ENCODE assay signal across 8 cellular contexts in the genomic region with DNA sequence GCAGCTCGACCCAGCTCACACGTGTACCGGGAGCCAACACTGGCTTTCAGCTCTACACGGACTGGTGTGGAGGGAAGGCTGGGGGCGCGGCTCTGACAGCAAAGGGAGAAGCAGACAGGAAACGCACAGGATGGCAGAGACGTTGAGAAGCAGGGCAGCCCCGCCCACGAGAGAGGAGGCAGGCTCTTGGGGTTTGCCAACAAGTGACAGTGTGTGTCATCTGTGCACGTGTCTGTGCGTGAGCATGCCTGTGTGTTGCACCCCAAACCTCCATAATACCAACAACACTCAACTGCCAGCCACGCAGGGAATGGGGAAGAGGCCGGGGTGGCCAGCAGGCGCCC.
A peak's percentile ranks its signal among the peaks of the same experiment; 100 is the strongest.
DNase-seq lines count a peak whose midpoint lies in the region; ATAC-seq and TF ChIP-seq lines count a peak whose summit lies in the region.

No MANE protein-coding gene starts in this region.

- CTCF ChIA-PET in CD4-positive, alpha-beta memory T cell (lab: Charles Lee; ENCODE audit: partially characterized antibody): interaction anchor here (0.6 to 1.5 kb wide), 2 partner anchors 36 to 253 kb away, joined by 3 to 4 read pairs; no protein-coding TSS in a partner anchor

- DNase-seq in CD4-positive, alpha-beta memory T cell: peak; percentile 85 to 98 (median 91)
- DNase-seq in activated CD4-positive, CD25-positive, alpha-beta regulatory T cell treated with anti-CD3 and anti-CD28 coated beads, Interleukin-2, amount 50 U/mL, for 72 hours: peak; percentile 81
- DNase-seq in activated naive CD8-positive, alpha-beta T cell treated with anti-CD3 and anti-CD28 coated beads for 36 hours: peak; percentile 85
- DNase-seq in stimulated activated CD4-positive, alpha-beta T cell treated with anti-CD3 and anti-CD28 coated beads, Interleukin-1b, Interleukin-23, amount 100 ng/mL, for 48 hours: peak; percentile 93
- DNase-seq in glomerular visceral epithelial cell (ENCODE audit: extremely low spot score) (no peak), NCI-H1092 treated with DMSO at 0.1 percent for 48 hours (lab: John Stamatoyannopoulos, UW) (no peak)

- peaks cover 25% of the 10 kb centered on the region for H3K4me1 ChIP-seq in CD4-positive, alpha-beta memory T cell (ENCODE audit: insufficient read depth, low read length)

- H3K27me3 Mint-ChIP-seq in CD4-positive, alpha-beta memory T cell: no peaks in the 10 kb centered on the region
- H3K27me3 Mint-ChIP-seq in activated naive CD8-positive, alpha-beta T cell treated with anti-CD3 and anti-CD28 coated beads for 36 hours: no peaks in the 10 kb centered on the region

- H3K27ac ChIP-seq in CD4-positive, alpha-beta memory T cell (ENCODE audit: low read depth, low read length): peak overlapping the region; percentile 77

- H3K9me3 Mint-ChIP-seq in CD4-positive, alpha-beta memory T cell: peaks cover 0 to 8% (median 0%) of the 10 kb centered on the region in 8 donors
- peaks cover 18% of the 10 kb centered on the region for H3K9me3 Mint-ChIP-seq in activated naive CD8-positive, alpha-beta T cell treated with anti-CD3 and anti-CD28 coated beads for 36 hours

- H3K27me3 ChIP-seq in CD4-positive, alpha-beta memory T cell (ENCODE audit: insufficient read depth, low read length): no peaks in the 10 kb centered on the region

- peak overlapping the region; percentile 30 to 87 for H3K4me3 ChIP-seq in CD4-positive, alpha-beta memory T cell (ENCODE audit: low read length in 2 of 2)

- H3K36me3 ChIP-seq in CD4-positive, alpha-beta memory T cell (ENCODE audit: insufficient read depth, low read length): no peaks in the 10 kb centered on the region

- POLR2A ChIA-PET in CD4-positive, alpha-beta memory T cell (lab: Charles Lee; ENCODE audit: partially characterized antibody): interaction anchor here (0.8 to 3.7 kb wide), 9 partner anchors 11 to 391 kb away, joined by 3 to 55 read pairs (median 7); a partner anchor contains a TSS

- H3K9me3 ChIP-seq in CD4-positive, alpha-beta memory T cell (ENCODE audit: control insufficient read depth in 1 of 2, low read length in 2 of 2): no peaks in the 10 kb centered on the region

- H3K4me3 Mint-ChIP-seq in CD4-positive, alpha-beta memory T cell: peak overlapping the region; percentile 87 to 98 (median 92)
- peak overlapping the region; percentile 76 for H3K4me3 Mint-ChIP-seq in activated naive CD8-positive, alpha-beta T cell treated with anti-CD3 and anti-CD28 coated beads for 36 hours

- H3K4me1 Mint-ChIP-seq in CD4-positive, alpha-beta memory T cell: peaks cover 24 to 44% (median 36%) of the 10 kb centered on the region in 4 donors
- H3K4me1 Mint-ChIP-seq in activated naive CD8-positive, alpha-beta T cell treated with anti-CD3 and anti-CD28 coated beads for 36 hours: peaks cover 36% of the 10 kb centered on the region

- H3K27ac Mint-ChIP-seq in CD4-positive, alpha-beta memory T cell: peak overlapping the region; percentile 87 to 98 (median 96)
- peak overlapping the region; percentile 95 for H3K27ac Mint-ChIP-seq in activated naive CD8-positive, alpha-beta T cell treated with anti-CD3 and anti-CD28 coated beads for 36 hours

- ATAC-seq in SK-N-SH treated with all-trans-retinoic acid at 6 μM for 48 hours: no peak
- no peak for ATAC-seq in GM19351 (IDR thresholded peaks at IDR 0.05; ENCODE audit: unreplicated experiment)

- peaks cover 7 to 14% of the 10 kb centered on the region in 2 donors for H3K36me3 Mint-ChIP-seq in CD4-positive, alpha-beta memory T cell
- peaks cover 61% of the 10 kb centered on the region for H3K36me3 Mint-ChIP-seq in activated naive CD8-positive, alpha-beta T cell treated with anti-CD3 and anti-CD28 coated beads for 36 hours

- intact Hi-C loops in CD4-positive, alpha-beta memory T cell (cut with micrococcal nuclease): loop anchor here (1.0 kb wide), 2 partner anchors 20 to 34 kb away; no protein-coding TSS in a partner anchor

TF ChIP-seq in SK-N-SH treated with all-trans-retinoic acid at 6 μM for 48 hours, 23 proteins besides CTCF, POLR2A, EP300 and RAD21:
- TF ChIP-seq, protein P1, sequence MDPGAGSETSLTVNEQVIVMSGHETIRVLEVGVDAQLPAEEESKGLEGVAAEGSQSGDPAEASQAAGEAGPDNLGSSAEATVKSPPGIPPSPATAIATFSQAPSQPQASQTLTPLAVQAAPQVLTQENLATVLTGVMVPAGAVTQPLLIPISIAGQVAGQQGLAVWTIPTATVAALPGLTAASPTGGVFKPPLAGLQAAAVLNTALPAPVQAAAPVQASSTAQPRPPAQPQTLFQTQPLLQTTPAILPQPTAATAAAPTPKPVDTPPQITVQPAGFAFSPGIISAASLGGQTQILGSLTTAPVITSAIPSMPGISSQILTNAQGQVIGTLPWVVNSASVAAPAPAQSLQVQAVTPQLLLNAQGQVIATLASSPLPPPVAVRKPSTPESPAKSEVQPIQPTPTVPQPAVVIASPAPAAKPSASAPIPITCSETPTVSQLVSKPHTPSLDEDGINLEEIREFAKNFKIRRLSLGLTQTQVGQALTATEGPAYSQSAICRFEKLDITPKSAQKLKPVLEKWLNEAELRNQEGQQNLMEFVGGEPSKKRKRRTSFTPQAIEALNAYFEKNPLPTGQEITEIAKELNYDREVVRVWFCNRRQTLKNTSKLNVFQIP (CRISPR knock-in tag; IDR thresholded peaks at IDR 0.05; ENCODE audit: borderline replicate concordance, low read depth): no peak
- no peak for TF ChIP-seq RARB (CRISPR knock-in tag; IDR thresholded peaks at IDR 0.05)
- TF ChIP-seq OSR1 (CRISPR knock-in tag; IDR thresholded peaks at IDR 0.05): no peak
- TF ChIP-seq, protein P2, sequence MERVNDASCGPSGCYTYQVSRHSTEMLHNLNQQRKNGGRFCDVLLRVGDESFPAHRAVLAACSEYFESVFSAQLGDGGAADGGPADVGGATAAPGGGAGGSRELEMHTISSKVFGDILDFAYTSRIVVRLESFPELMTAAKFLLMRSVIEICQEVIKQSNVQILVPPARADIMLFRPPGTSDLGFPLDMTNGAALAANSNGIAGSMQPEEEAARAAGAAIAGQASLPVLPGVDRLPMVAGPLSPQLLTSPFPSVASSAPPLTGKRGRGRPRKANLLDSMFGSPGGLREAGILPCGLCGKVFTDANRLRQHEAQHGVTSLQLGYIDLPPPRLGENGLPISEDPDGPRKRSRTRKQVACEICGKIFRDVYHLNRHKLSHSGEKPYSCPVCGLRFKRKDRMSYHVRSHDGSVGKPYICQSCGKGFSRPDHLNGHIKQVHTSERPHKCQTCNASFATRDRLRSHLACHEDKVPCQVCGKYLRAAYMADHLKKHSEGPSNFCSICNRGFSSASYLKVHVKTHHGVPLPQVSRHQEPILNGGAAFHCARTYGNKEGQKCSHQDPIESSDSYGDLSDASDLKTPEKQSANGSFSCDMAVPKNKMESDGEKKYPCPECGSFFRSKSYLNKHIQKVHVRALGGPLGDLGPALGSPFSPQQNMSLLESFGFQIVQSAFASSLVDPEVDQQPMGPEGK (CRISPR knock-in tag; IDR thresholded peaks at IDR 0.05; ENCODE audit: borderline replicate concordance): no peak
- no peak for TF ChIP-seq TCF4 (CRISPR knock-in tag; IDR thresholded peaks at IDR 0.05; ENCODE audit: borderline replicate concordance)
- TF ChIP-seq TOX (CRISPR knock-in tag; IDR thresholded peaks at IDR 0.05; ENCODE audit: borderline replicate concordance): no peak
- TF ChIP-seq ZNF565 (CRISPR knock-in tag; conservative IDR thresholded peaks at IDR 0.05; ENCODE audit: low read depth): no peak
- no peak for TF ChIP-seq ARNTL (CRISPR knock-in tag; IDR thresholded peaks at IDR 0.05; ENCODE audit: borderline replicate concordance, low read depth)
- TF ChIP-seq ZNF70 (CRISPR knock-in tag; IDR thresholded peaks at IDR 0.05): no peak
- TF ChIP-seq ZC3H10 (CRISPR knock-in tag; IDR thresholded peaks at IDR 0.05): no peak
- TF ChIP-seq GLIS3 (CRISPR knock-in tag; IDR thresholded peaks at IDR 0.05): no peak
- TF ChIP-seq, protein P3, sequence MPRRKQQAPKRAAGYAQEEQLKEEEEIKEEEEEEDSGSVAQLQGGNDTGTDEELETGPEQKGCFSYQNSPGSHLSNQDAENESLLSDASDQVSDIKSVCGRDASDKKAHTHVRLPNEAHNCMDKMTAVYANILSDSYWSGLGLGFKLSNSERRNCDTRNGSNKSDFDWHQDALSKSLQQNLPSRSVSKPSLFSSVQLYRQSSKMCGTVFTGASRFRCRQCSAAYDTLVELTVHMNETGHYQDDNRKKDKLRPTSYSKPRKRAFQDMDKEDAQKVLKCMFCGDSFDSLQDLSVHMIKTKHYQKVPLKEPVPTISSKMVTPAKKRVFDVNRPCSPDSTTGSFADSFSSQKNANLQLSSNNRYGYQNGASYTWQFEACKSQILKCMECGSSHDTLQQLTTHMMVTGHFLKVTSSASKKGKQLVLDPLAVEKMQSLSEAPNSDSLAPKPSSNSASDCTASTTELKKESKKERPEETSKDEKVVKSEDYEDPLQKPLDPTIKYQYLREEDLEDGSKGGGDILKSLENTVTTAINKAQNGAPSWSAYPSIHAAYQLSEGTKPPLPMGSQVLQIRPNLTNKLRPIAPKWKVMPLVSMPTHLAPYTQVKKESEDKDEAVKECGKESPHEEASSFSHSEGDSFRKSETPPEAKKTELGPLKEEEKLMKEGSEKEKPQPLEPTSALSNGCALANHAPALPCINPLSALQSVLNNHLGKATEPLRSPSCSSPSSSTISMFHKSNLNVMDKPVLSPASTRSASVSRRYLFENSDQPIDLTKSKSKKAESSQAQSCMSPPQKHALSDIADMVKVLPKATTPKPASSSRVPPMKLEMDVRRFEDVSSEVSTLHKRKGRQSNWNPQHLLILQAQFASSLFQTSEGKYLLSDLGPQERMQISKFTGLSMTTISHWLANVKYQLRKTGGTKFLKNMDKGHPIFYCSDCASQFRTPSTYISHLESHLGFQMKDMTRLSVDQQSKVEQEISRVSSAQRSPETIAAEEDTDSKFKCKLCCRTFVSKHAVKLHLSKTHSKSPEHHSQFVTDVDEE (CRISPR knock-in tag; IDR thresholded peaks at IDR 0.05): no peak

Comparison
In these comparisons a context has a peak if more than half of its experiments do, and no peak if none do; other contexts are left out.
1. DNase-seq: peak in CD4-positive, alpha-beta memory T cell (5 of 5), activated CD4-positive, CD25-positive, alpha-beta regulatory T cell treated with anti-CD3 and anti-CD28 coated beads, Interleukin-2, amount 50 U/mL, for 72 hours (single experiment), activated naive CD8-positive, alpha-beta T cell treated with anti-CD3 and anti-CD28 coated beads for 36 hours (single experiment) and stimulated activated CD4-positive, alpha-beta T cell treated with anti-CD3 and anti-CD28 coated beads, Interleukin-1b, Interleukin-23, amount 100 ng/mL, for 48 hours (single experiment); none in glomerular visceral epithelial cell (single experiment) and NCI-H1092 treated with DMSO at 0.1 percent for 48 hours (single experiment).